ENCODE assay signal across 27 cellular contexts in genomic region chr12:41743835-41744234, GRCh38.
A peak's percentile ranks its signal among the peaks of the same experiment; 100 is the strongest.
DNase-seq lines count a peak whose midpoint lies in the region; TF ChIP-seq lines count a peak whose summit lies in the region.
"Had no signal": no experiment of that assay in that cellular context is flagged by ENCODE, and none has a peak within 500 bp of the region (broad histone marks: within the 10 kb centered on the region; RNA-seq: fewer than 3 reads in every experiment).

No MANE protein-coding gene starts in this region.

- intact Hi-C loops in ovary (cut with DNase I): no loop called here

- TF ChIP-seq CTCF in hepatocyte (IDR thresholded peaks at IDR 0.05; ENCODE audit: poor library complexity) (no peak), ovary (IDR thresholded peaks at IDR 0.05) (no peak), MM.1S (IDR thresholded peaks at IDR 0.05; ENCODE audit: low read length) (no peak), Peyer's patch (IDR thresholded peaks at IDR 0.05) (no peak), foreskin fibroblast (IDR thresholded peaks at IDR 0.05; ENCODE audit: low read depth, low read length) (no peak)

- no peak overlapping the region for H3K4me2 ChIP-seq in hepatocyte
- no peak overlapping the region for H3K4me2 ChIP-seq in MM.1S (ENCODE audit: low read depth, low read length)

- TF ChIP-seq POLR2A in ovary (IDR thresholded peaks at IDR 0.05) (no peak), Peyer's patch (IDR thresholded peaks at IDR 0.05) (no peak)

- 81% methylated on average over 4 of the region's 4 CpGs for WGBS in hepatocyte (ENCODE audit: low lambda C conversion rate, missing lambda C conversion rate)
- 86 to 87% (median 86%) methylated on average over 4 of the region's 4 CpGs for WGBS in ovary, 3 donors

- H3K9me2 ChIP-seq in hepatocyte (replicated peaks; ENCODE audit: insufficient read depth) (no peaks in the 10 kb centered on the region), MM.1S (replicated peaks; ENCODE audit: insufficient read depth, low read length) (no peaks in the 10 kb centered on the region)

- TF ChIP-seq EP300 in ovary (IDR thresholded peaks at IDR 0.05): no peak

- no peaks in the 10 kb centered on the region for H3K9me3 ChIP-seq in hepatocyte (ENCODE audit: low read depth)
- H3K9me3 ChIP-seq in ovary: no peaks in the 10 kb centered on the region
- no peaks in the 10 kb centered on the region for H3K9me3 ChIP-seq in MM.1S (replicated peaks; ENCODE audit: insufficient read depth, low read length)
- no peaks in the 10 kb centered on the region for H3K9me3 ChIP-seq in Peyer's patch
- H3K9me3 ChIP-seq: BE2C, Caco-2, HAP-1, MG63, tibial nerve had no signal

- H3K9ac ChIP-seq in MM.1S (ENCODE audit: low read length): no peak overlapping the region

- no peaks in the 10 kb centered on the region for H3F3A ChIP-seq in MM.1S (ENCODE audit: insufficient read depth, low read length)

- no peaks in the 10 kb centered on the region for H3K79me2 ChIP-seq in hepatocyte
- H3K79me2 ChIP-seq in MM.1S (ENCODE audit: low read length): no peaks in the 10 kb centered on the region

- H3K4me1 ChIP-seq in hepatocyte (ENCODE audit: insufficient read depth) (no peaks in the 10 kb centered on the region), ovary (ENCODE audit: insufficient read depth) (no peaks in the 10 kb centered on the region), MM.1S (ENCODE audit: low read length) (no peaks in the 10 kb centered on the region), Peyer's patch (no peaks in the 10 kb centered on the region)
- H3K4me1 ChIP-seq: BE2C, Caco-2, HAP-1, tibial nerve had no signal

- H3K36me3 ChIP-seq in hepatocyte (replicated peaks; ENCODE audit: insufficient read depth, low read depth) (no peaks in the 10 kb centered on the region), ovary (no peaks in the 10 kb centered on the region), MM.1S (replicated peaks; ENCODE audit: insufficient read depth, low read length) (no peaks in the 10 kb centered on the region), Peyer's patch (no peaks in the 10 kb centered on the region)
- H3K36me3 ChIP-seq: BE2C, brain microvascular endothelial cell, HAP-1, MG63, tibial nerve had no signal

- peak; percentile 1 for DNase-seq in A172 (ENCODE audit: low spot score)
- DNase-seq in H4 (ENCODE audit: low spot score): peak; percentile 44
- DNase-seq in RKO (ENCODE audit: low spot score): peak; percentile 20
- DNase-seq in hepatocyte (ENCODE audit: low spot score): peak; percentile 6
- no peak for DNase-seq in ovary
- no peak for DNase-seq in MM.1S
- no peak for DNase-seq in Peyer's patch
- DNase-seq in foreskin fibroblast: no peak
- DNase-seq: activated CD4-positive, alpha-beta T cell treated with anti-CD3 and anti-CD28 coated beads for 36 hours; activated T-cell treated with anti-CD3 and anti-CD28 coated beads, Interleukin-2, amount 50 U/mL, for 24 hours; BE2C; brain microvascular endothelial cell; Caco-2; effector CD4-positive, alpha-beta T cell; erythroblast; foreskin melanocyte; hippocampal formation; IMR-90; MG63; NCI-H1436; NCI-H524; NK-92 treated with Interleukin-12 subunit alpha and Interleukin-12 subunit beta, amount 100 ng/mL, for 24 hours; RPMI8226; stimulated activated naive CD8-positive, alpha-beta T cell treated with anti-CD3 and anti-CD28 coated beads, Interleukin-15, amount 100 ng/mL, for 72 hours; T-helper 2 cell had no signal

- H3K27ac ChIP-seq in hepatocyte (no peak overlapping the region), ovary (no peak overlapping the region), MM.1S (ENCODE audit: low read length) (no peak overlapping the region), Peyer's patch (no peak overlapping the region)
- H3K27ac ChIP-seq: brain microvascular endothelial cell, tibial nerve had no signal

- no peak overlapping the region for H3K4me3 ChIP-seq in hepatocyte
- no peak overlapping the region for H3K4me3 ChIP-seq in ovary
- no peak overlapping the region for H3K4me3 ChIP-seq in MM.1S (ENCODE audit: low read length)
- no peak overlapping the region for H3K4me3 ChIP-seq in Peyer's patch
- no peak overlapping the region for H3K4me3 ChIP-seq in foreskin fibroblast (ENCODE audit: low read depth in 1 of 2, low read length in 2 of 2)
- H3K4me3 ChIP-seq: HAP-1, MG63, tibial nerve had no signal

- no peaks in the 10 kb centered on the region for H3K27me3 ChIP-seq in hepatocyte
- no peaks in the 10 kb centered on the region for H3K27me3 ChIP-seq in ovary
- H3K27me3 ChIP-seq in MM.1S (replicated peaks; ENCODE audit: insufficient read depth, low read length): no peaks in the 10 kb centered on the region
- H3K27me3 ChIP-seq in Peyer's patch: no peaks in the 10 kb centered on the region
- H3K27me3 ChIP-seq: BE2C, brain microvascular endothelial cell, MG63, tibial nerve had no signal

- H2AFZ ChIP-seq in hepatocyte (no peak overlapping the region), MM.1S (ENCODE audit: low read length) (no peak overlapping the region)

- H4K20me1 ChIP-seq in hepatocyte (ENCODE audit: insufficient read depth, poor library complexity, severe bottlenecking): no peaks in the 10 kb centered on the region
- H4K20me1 ChIP-seq in MM.1S (ENCODE audit: insufficient read depth, low read length): no peaks in the 10 kb centered on the region

Comparison
In these comparisons a context has a peak if more than half of its experiments do, and no peak if none do; other contexts are left out.
1. DNase-seq: peak in A172 (single experiment), H4 (single experiment), RKO (single experiment) and hepatocyte (single experiment); none in ovary (0 of 5), MM.1S (single experiment), Peyer's patch (0 of 3) and foreskin fibroblast (0 of 2).